In the genomic region with DNA sequence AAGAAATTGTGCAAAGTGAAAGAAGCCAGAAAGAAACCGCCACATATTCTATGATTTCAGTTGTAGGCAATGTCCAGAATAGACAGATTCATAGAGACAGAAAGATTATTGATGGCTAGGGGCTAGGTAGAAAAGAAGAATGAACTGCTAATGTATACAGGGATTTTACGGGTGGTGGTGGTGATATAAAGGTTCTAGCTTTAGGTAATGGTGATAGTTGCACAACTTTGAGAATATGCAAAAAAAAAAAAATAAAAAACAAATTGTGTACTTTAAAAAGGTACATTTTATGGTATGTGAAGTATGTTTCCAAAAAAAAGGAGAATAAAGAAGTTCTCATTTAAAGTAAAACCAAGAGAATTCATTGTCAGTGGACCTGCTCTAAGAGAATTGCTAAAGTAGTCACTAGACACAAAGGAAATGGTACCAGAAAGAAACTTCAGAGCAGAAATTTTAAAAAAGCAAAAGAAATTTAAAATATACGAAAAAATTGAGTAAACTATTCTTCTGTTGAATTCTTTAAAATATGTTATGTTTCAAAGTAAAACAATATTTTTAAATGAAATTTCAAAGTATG, we compare ENCODE assay signal across 9 cellular contexts.
"Had no signal": no experiment of that assay in that cellular context is flagged by ENCODE, and none has a peak within 500 bp of the region (broad histone marks: within the 10 kb centered on the region; RNA-seq: fewer than 3 reads in every experiment).

No MANE protein-coding gene starts in this region.

- H3K4me3 ChIP-seq: GM23248, HAP-1 had no signal

- H3K9me3 ChIP-seq: HAP-1 had no signal

- DNase-seq: GM23248, GOT3, H7, HFFc6, IMR-90, KBM-7 had no signal

- H3K27ac ChIP-seq: GM23248, KMS-11 had no signal

- H3K4me2 ChIP-seq: KMS-11 had no signal

- ATAC-seq: HCT116 had no signal

- H3K36me3 ChIP-seq: HAP-1 had no signal

- H3K4me3 Mint-ChIP-seq: HFFc6 had no signal

- H3K9ac ChIP-seq: GM23248, KMS-11 had no signal

- H3K27ac Mint-ChIP-seq: HFFc6 had no signal

- H2AFZ ChIP-seq: GM23248 had no signal

- H3K4me1 ChIP-seq: HAP-1 had no signal
